ENCODE assay signal across 1 cellular context in the genomic region with DNA sequence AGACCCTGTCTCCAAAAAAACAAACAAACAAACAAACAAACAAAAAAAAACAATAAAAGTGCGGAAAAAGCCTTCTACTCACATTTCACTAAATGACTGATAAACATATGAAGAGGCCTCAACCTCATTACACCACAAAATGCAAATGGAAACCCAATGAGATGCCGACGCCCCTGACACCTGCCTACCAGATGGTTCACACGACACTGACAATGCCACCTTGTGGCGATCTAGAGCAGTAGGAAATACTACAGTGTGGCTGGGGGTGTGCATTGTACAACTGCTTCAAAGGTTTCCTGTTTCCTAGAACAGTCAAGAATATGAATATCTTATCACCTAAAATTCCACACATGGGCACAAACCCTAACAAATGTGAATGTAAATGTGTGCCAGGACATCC.
A peak's percentile ranks its signal among the peaks of the same experiment; 100 is the strongest.
TF ChIP-seq lines count a peak whose summit lies in the region.

No MANE protein-coding gene starts in this region.

TF ChIP-seq in GM12878, 131 proteins besides CTCF, POLR2A, EP300 and RAD21:
- TF ChIP-seq MXI1 (IDR thresholded peaks at IDR 0.05; ENCODE audit: low read depth, low read length) (no peak), BCL11A (IDR thresholded peaks at IDR 0.05; ENCODE audit: low read depth, low read length) (no peak), TCF12 (IDR thresholded peaks at IDR 0.05; ENCODE audit: low read depth, low read length) (0 out of 2 replicates have a peak, but pooled peaks have one; percentile 73), SMC3 (IDR thresholded peaks at IDR 0.05; ENCODE audit: borderline replicate concordance, low read length) (peak; percentile 33; the same call in 1 of the 2 replicates)
